In the genomic region with DNA sequence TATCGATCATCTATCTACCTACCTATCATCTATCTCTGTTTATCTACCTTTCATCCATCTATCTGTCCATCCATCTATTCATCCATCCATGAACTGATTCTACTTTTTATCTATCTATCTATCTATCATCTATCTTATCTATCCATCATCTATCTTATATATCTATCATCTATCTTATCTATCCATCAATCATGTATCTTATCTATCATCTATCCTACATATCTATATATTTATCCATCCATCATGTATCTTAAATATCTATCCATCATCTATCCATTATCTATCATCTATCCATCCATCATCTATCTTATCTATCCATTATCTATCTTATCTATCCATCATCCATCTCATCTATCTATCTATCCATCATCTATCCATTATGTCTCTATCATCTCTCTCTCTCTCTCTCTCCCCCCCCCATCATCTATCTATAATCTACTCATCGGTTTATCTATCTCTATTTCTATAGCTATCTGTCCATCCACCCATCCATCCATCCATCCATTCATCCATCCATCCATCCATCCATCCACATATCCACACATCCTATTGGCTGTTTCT, we compare ENCODE assay signal across 1 cellular context.
TF ChIP-seq lines count a peak whose summit lies in the region.

No MANE protein-coding gene starts in this region.

TF ChIP-seq in K562, 482 proteins besides CTCF, POLR2A, EP300 and RAD21 (continued from another document):
- TF ChIP-seq ARHGAP35 (IDR thresholded peaks at IDR 0.05; ENCODE audit: partially characterized antibody) (no peak), DPF2 (IDR thresholded peaks at IDR 0.05) (no peak), XRCC5 (IDR thresholded peaks at IDR 0.05; ENCODE audit: low read depth, low read length) (no peak), SNIP1 (IDR thresholded peaks at IDR 0.05; ENCODE audit: low read depth) (no peak), ILK (tag; IDR thresholded peaks at IDR 0.05; ENCODE audit: borderline replicate concordance, low read depth) (no peak), ZNF76 (CRISPR knock-in tag; IDR thresholded peaks at IDR 0.05; ENCODE audit: borderline replicate concordance) (no peak), CREM (IDR thresholded peaks at IDR 0.05; ENCODE audit: low read depth) (no peak), DNMT1 (IDR thresholded peaks at IDR 0.05) (no peak), TRIM24 (IDR thresholded peaks at IDR 0.05) (peak; percentile 80 to 81), MCM5 (IDR thresholded peaks at IDR 0.05; ENCODE audit: low read depth) (no peak), HDAC2 (IDR thresholded peaks at IDR 0.05) (0 out of 2 replicates have a peak, but pooled peaks have one; percentile 19), GATAD2B (IDR thresholded peaks at IDR 0.05; ENCODE audit: borderline replicate concordance) (peak; percentile 83), ZNF354B (CRISPR knock-in tag; IDR thresholded peaks at IDR 0.05) (no peak), SIN3A (IDR thresholded peaks at IDR 0.05; ENCODE audit: borderline replicate concordance in 2 of 2, control insufficient read depth in 1 of 2, low read depth in 2 of 2, low read length in 2 of 2) (no peak), NBN (IDR thresholded peaks at IDR 0.05; ENCODE audit: low read depth) (no peak), YY1 (IDR thresholded peaks at IDR 0.05; ENCODE audit: borderline replicate concordance in 1 of 3, control insufficient read depth in 1 of 3, extremely low read depth in 1 of 3, insufficient read depth in 3 of 3, insufficient read length in 1 of 3, insufficient replicate concordance in 2 of 3, low read depth in 1 of 3, low read length in 2 of 3) (no peak), RBM15 (IDR thresholded peaks at IDR 0.05; ENCODE audit: insufficient read depth, low read length) (no peak), HDAC1 (IDR thresholded peaks at IDR 0.05) (0 out of 4 replicates have a peak, but pooled peaks of 1 of the 2 experiments have one; percentile 49), BCOR (IDR thresholded peaks at IDR 0.05) (peak; percentile 82), HNRNPK (IDR thresholded peaks at IDR 0.05; ENCODE audit: low read depth, low read length, poor library complexity, severe bottlenecking) (no peak), NCOR1 (IDR thresholded peaks at IDR 0.05) (no peak), SP2 (IDR thresholded peaks at IDR 0.05; ENCODE audit: extremely low read depth, low read depth, low read length, poor library complexity, severe bottlenecking) (no peak), MECOM (CRISPR knock-in tag; IDR thresholded peaks at IDR 0.05) (no peak), MCM3 (IDR thresholded peaks at IDR 0.05) (no peak), ZNF717 (CRISPR knock-in tag; IDR thresholded peaks at IDR 0.05) (no peak), ZNF780A (CRISPR knock-in tag; IDR thresholded peaks at IDR 0.05) (no peak), CHD2 (IDR thresholded peaks at IDR 0.05; ENCODE audit: low read depth, low read length) (no peak), MTA1 (IDR thresholded peaks at IDR 0.05; ENCODE audit: borderline replicate concordance) (peak; percentile 93)
- TF ChIP-seq, protein P1, sequence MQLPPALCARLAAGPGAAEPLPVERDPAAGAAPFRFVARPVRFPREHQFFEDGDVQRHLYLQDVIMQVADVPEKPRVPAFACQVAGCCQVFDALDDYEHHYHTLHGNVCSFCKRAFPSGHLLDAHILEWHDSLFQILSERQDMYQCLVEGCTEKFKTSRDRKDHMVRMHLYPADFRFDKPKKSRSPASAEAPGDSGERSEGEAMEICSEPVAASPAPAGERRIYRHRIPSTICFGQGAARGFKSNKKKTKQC (CRISPR knock-in tag; IDR thresholded peaks at IDR 0.05) = no peak
- TF ChIP-seq, protein P2, sequence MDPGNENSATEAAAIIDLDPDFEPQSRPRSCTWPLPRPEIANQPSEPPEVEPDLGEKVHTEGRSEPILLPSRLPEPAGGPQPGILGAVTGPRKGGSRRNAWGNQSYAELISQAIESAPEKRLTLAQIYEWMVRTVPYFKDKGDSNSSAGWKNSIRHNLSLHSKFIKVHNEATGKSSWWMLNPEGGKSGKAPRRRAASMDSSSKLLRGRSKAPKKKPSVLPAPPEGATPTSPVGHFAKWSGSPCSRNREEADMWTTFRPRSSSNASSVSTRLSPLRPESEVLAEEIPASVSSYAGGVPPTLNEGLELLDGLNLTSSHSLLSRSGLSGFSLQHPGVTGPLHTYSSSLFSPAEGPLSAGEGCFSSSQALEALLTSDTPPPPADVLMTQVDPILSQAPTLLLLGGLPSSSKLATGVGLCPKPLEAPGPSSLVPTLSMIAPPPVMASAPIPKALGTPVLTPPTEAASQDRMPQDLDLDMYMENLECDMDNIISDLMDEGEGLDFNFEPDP (CRISPR knock-in tag; IDR thresholded peaks at IDR 0.05) = no peak
- TF ChIP-seq, protein P3, sequence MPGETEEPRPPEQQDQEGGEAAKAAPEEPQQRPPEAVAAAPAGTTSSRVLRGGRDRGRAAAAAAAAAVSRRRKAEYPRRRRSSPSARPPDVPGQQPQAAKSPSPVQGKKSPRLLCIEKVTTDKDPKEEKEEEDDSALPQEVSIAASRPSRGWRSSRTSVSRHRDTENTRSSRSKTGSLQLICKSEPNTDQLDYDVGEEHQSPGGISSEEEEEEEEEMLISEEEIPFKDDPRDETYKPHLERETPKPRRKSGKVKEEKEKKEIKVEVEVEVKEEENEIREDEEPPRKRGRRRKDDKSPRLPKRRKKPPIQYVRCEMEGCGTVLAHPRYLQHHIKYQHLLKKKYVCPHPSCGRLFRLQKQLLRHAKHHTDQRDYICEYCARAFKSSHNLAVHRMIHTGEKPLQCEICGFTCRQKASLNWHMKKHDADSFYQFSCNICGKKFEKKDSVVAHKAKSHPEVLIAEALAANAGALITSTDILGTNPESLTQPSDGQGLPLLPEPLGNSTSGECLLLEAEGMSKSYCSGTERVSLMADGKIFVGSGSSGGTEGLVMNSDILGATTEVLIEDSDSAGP (CRISPR knock-in tag; IDR thresholded peaks at IDR 0.05) = no peak
